ENCODE assay signal across 9 cellular contexts in the genomic region with DNA sequence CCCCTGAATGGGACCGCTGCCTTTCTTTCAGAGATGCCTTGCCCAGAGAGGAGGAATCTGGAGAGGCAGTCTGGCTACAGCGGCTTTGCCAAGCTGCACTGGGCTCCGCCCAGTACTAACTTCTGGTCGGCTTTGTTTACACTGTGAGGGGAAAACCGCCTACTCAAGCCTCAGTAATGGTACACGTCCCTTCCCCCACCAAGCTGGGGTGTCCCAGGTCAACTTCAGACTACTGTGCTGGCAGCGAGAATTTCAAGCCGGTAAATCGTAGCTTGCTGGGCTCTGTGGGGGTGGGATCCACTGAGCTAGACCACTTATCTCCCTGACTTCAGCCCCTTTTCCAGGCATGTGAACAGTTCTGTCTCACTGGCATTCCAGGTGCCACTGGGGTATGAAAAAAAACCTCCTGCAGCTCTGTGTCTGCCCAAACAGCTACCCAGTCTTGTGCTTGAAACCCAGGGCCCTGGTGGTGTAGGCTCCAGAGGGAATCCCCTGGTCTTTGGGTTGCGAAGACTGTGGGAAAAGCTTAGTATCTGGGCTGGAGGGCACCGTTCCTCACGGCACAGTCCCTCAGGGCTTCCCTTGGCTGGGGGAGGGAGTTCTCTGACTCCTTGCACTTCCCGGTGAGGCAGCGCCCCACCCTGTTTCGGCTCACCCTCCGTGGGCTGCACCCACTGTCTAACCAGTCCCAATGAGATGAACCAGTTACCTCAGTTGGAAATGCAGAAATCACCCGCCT.
DNase-seq lines count a peak whose midpoint lies in the region; ATAC-seq and TF ChIP-seq lines count a peak whose summit lies in the region.
"Had no signal": no experiment of that assay in that cellular context is flagged by ENCODE, and none has a peak within 500 bp of the region (broad histone marks: within the 10 kb centered on the region; RNA-seq: fewer than 3 reads in every experiment).

No MANE protein-coding gene starts in this region.

- no peak overlapping the region for H3K4me3 Mint-ChIP-seq in T-helper 17 cell
- H3K4me3 Mint-ChIP-seq: activated CD8-positive, alpha-beta T cell treated with anti-CD3 and anti-CD28 coated beads for 36 hours had no signal

- DNase-seq in EH (ENCODE audit: low read depth), result peak; percentile 41
- peak; percentile 53 for DNase-seq in PC-3
- DNase-seq in foreskin fibroblast, result peak; percentile 30 to 52
- peak; percentile 52 for DNase-seq in posterior vena cava (ENCODE audit: low spot score)
- DNase-seq in T-helper 17 cell, result no peak
- DNase-seq in tibial nerve (ENCODE audit: low spot score in 2 of 2), result no peak
- DNase-seq in C1 segment of cervical spinal cord (lab: John Stamatoyannopoulos, UW), result no peak
- DNase-seq: activated CD8-positive, alpha-beta T cell treated with anti-CD3 and anti-CD28 coated beads for 36 hours had no signal

- H3K36me3 ChIP-seq in PC-3 (ENCODE audit: low read depth, low read length) (no peaks in the 10 kb centered on the region), tibial nerve (peaks cover 0 to 8% (median 0%) of the 10 kb centered on the region in 3 donors)

- no peak for TF ChIP-seq EP300 in tibial nerve (IDR thresholded peaks at IDR 0.05)

- H3K9me3 ChIP-seq in PC-3 (ENCODE audit: low read length) (no peaks in the 10 kb centered on the region), T-helper 17 cell (ENCODE audit: control insufficient read depth, low read length, poor library complexity, severe bottlenecking) (no peaks in the 10 kb centered on the region), tibial nerve (peaks cover 0 to 20% (median 6%) of the 10 kb centered on the region in 4 donors)

- no peak for TF ChIP-seq CTCF in PC-3 (conservative IDR thresholded peaks at IDR 0.05; ENCODE audit: low read depth, low read length)
- no peak for TF ChIP-seq CTCF in foreskin fibroblast (IDR thresholded peaks at IDR 0.05; ENCODE audit: low read depth, low read length)
- no peak for TF ChIP-seq CTCF in tibial nerve (IDR thresholded peaks at IDR 0.05)

- ATAC-seq in PC-3 (peak; percentile 85), GM21390 (IDR thresholded peaks at IDR 0.05; ENCODE audit: unreplicated experiment) (no peak), T-helper 17 cell (no peak)
- ATAC-seq: activated CD8-positive, alpha-beta T cell treated with anti-CD3 and anti-CD28 coated beads for 36 hours had no signal

- peak overlapping the region; percentile 64 for H3K9ac ChIP-seq in PC-3 (ENCODE audit: low read length)

- H3K27me3 ChIP-seq in PC-3 (ENCODE audit: low read length) (no peaks in the 10 kb centered on the region), tibial nerve (no peaks in the 10 kb centered on the region)

- H3K4me3 ChIP-seq in PC-3 (ENCODE audit: low read length) (peak overlapping the region; percentile 35; the same call in 1 of the 2 replicates), foreskin fibroblast (ENCODE audit: low read depth in 1 of 2, low read length in 2 of 2) (no peak overlapping the region), tibial nerve (peak overlapping the region in 1 of 4 donors; percentile 22)

- CTCF ChIA-PET in PC-3 (lab: Charles Lee), result interaction anchor here (0.9 kb wide), 1 partner anchor 129 kb away, joined by 3 read pairs; no protein-coding TSS in a partner anchor

- H3K27me3 Mint-ChIP-seq in T-helper 17 cell, result no peaks in the 10 kb centered on the region
- H3K27me3 Mint-ChIP-seq: activated CD8-positive, alpha-beta T cell treated with anti-CD3 and anti-CD28 coated beads for 36 hours had no signal

- H3K9me2 ChIP-seq in PC-3 (replicated peaks; ENCODE audit: low read length), result no peaks in the 10 kb centered on the region

- no peaks in the 10 kb centered on the region for H3F3A ChIP-seq in PC-3 (ENCODE audit: low read length, unreplicated experiment)

- H3K4me1 ChIP-seq in PC-3 (ENCODE audit: insufficient read depth, low read length) (peaks cover 9% of the 10 kb centered on the region), tibial nerve (peaks cover 0 to 16% (median 0%) of the 10 kb centered on the region in 4 donors)

- H3K36me3 Mint-ChIP-seq in T-helper 17 cell (ENCODE audit: low read depth), result peaks cover 8% of the 10 kb centered on the region

- POLR2A ChIA-PET in PC-3 (lab: Charles Lee; ENCODE audit: unreplicated experiment), result interaction anchor here (0.6 kb wide), 1 partner anchor 80 kb away, joined by 6 read pairs; no protein-coding TSS in a partner anchor

- H3K4me1 Mint-ChIP-seq in T-helper 17 cell, result peaks cover 2% of the 10 kb centered on the region

- H3K27ac ChIP-seq in PC-3 (ENCODE audit: low read length) (peak overlapping the region; percentile 89), tibial nerve (no peak overlapping the region)

- intact Hi-C loops in PC-3 (cut with micrococcal nuclease), result loop anchor here (5.0 kb wide), 1 partner anchor 123 kb away; no protein-coding TSS in a partner anchor
- intact Hi-C loops in posterior vena cava (cut with DNase I), result no loop called here

- no peak overlapping the region for H3K27ac Mint-ChIP-seq in T-helper 17 cell
- H3K27ac Mint-ChIP-seq: activated CD8-positive, alpha-beta T cell treated with anti-CD3 and anti-CD28 coated beads for 36 hours had no signal

- H3K4me2 ChIP-seq in PC-3 (ENCODE audit: low read length), result peak overlapping the region; percentile 73

- peak overlapping the region; percentile 45; the same call in 1 of the 2 replicates for H2AFZ ChIP-seq in PC-3 (ENCODE audit: low read length)

- H3K79me2 ChIP-seq in PC-3 (ENCODE audit: low read length), result no peaks in the 10 kb centered on the region

- no peak for TF ChIP-seq POLR2A in tibial nerve (IDR thresholded peaks at IDR 0.05)

- no peaks in the 10 kb centered on the region for H4K20me1 ChIP-seq in PC-3 (ENCODE audit: low read length)

- WGBS in tibial nerve, 2 donors, result 51 to 70% methylated on average over 16 of the region's 17 CpGs

- BruUV-seq in PC-3 (replicated peaks; lab: Mats Ljungman, UMichigan), result no TSS peak

Comparison
In these comparisons a context has a peak if more than half of its experiments do, and no peak if none do; other contexts are left out.
1. DNase-seq: peak in EH (single experiment), PC-3 (single experiment), foreskin fibroblast (2 of 2) and posterior vena cava (single experiment); none in T-helper 17 cell (0 of 3), tibial nerve (0 of 2) and C1 segment of cervical spinal cord (0 of 14).